In the genomic region with DNA sequence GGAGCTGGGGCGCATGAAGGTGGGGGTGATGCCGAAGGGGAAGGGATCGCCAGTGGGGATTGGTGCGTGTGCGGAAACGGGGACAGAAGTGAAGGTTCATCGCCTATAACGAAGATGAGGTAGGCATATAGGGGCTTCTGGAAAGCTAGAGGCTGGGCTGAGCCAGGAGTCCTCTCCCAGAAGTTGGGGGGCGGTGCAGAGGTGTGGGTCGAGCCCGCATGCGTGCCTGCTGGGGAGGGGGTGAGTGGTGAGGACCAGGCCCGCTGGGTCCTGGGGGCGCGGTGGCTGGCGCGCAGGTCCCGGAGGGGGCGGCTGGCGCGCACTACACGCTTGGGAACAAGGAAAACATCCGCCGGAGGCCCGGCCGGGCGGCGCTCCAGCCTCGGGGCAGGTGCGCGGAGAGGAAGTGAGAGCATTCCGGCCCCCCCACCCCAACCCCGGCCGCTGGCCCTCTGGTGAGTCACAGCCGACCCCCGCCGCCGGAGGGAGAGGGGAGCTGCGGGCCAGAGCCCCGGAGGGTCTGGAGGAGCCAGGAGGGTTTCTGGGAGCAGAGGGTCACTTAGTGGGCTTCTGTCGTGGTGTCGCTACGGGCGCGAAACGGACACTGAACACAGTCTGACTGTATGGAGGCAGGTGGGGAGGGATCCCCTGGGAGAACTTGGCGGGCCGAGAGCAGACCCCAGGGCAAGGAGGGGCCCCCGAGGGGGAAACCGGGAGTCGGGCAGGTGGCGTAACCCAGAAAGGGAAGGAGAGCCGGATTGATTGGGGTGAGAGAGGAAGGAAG, we compare ENCODE assay signal across 9 cellular contexts. TPM values are rescaled to one million over a fixed set of nuclear protein-coding genes. Genes with fewer than 3 reads are reported as not detected.
DNase-seq lines count a peak whose midpoint lies in the region; ATAC-seq and TF ChIP-seq lines count a peak whose summit lies in the region.
"Had no signal": no experiment of that assay in that cellular context is flagged by ENCODE, and none has a peak within 500 bp of the region (broad histone marks: within the 10 kb centered on the region; RNA-seq: fewer than 3 reads in every experiment).

No MANE protein-coding gene starts in this region.

- BruUV-seq in Panc1 (replicated peaks; lab: Mats Ljungman, UMichigan) = no TSS peak

- H3K36me3 Mint-ChIP-seq in CD4-positive, CD25-positive, alpha-beta regulatory T cell = peaks cover 26% of the 10 kb centered on the region

- H3K4me3 ChIP-seq in CD4-positive, CD25-positive, alpha-beta regulatory T cell (ENCODE audit: low read depth, low read length) = peak overlapping the region; percentile 87
- H3K4me3 ChIP-seq in Panc1 (ENCODE audit: low read depth in 2 of 2, low read length in 2 of 2) = peak overlapping the region; percentile 75 to 92
- H3K4me3 ChIP-seq in adrenal gland = peak overlapping the region in 3 of 4 donors; percentile 12 to 67 (median 58)
- peak overlapping the region; percentile 58 for H3K4me3 ChIP-seq in right cardiac atrium (ENCODE audit: low read length)
- H3K4me3 ChIP-seq: SJSA1 had no signal

- peak overlapping the region; percentile 75 for H3K27ac ChIP-seq in CD4-positive, CD25-positive, alpha-beta regulatory T cell (ENCODE audit: insufficient read depth, low read length, poor library complexity, severe bottlenecking)
- H3K27ac ChIP-seq in Panc1 (ENCODE audit: low read length) (peak overlapping the region; percentile 88), adrenal gland (peak overlapping the region in 4 of 5 donors; percentile 74 to 91 (median 84)), right cardiac atrium (ENCODE audit: low read length) (peak overlapping the region; percentile 67)
- H3K27ac ChIP-seq: SJSA1 had no signal

- CTCF ChIA-PET in Panc1 (lab: Charles Lee) = interaction anchor here (0.5 to 1.0 kb wide), 6 partner anchors 9 to 152 kb away, joined by 3 to 10 read pairs (median 6); no protein-coding TSS in a partner anchor

- H3K4me3 Mint-ChIP-seq in CD4-positive, CD25-positive, alpha-beta regulatory T cell = peak overlapping the region; percentile 95 to 100 (median 98)

- peaks cover 24% of the 10 kb centered on the region for H3K4me1 ChIP-seq in CD4-positive, CD25-positive, alpha-beta regulatory T cell (ENCODE audit: control insufficient read depth, insufficient read depth, low read length, poor library complexity, severe bottlenecking)
- peaks cover 22% of the 10 kb centered on the region for H3K4me1 ChIP-seq in Panc1 (ENCODE audit: control insufficient read depth, insufficient read depth, low read length)
- H3K4me1 ChIP-seq in adrenal gland (replicated peaks in 1 of 2) = peaks cover 12 to 28% of the 10 kb centered on the region in 2 donors
- H3K4me1 ChIP-seq in right cardiac atrium (ENCODE audit: control insufficient read depth, insufficient read depth, low read length) = no peaks in the 10 kb centered on the region
- H3K4me1 ChIP-seq: SJSA1 had no signal

- H3K9me3 ChIP-seq in CD4-positive, CD25-positive, alpha-beta regulatory T cell (ENCODE audit: control insufficient read depth in 2 of 2, low read length in 2 of 2) = no peaks in the 10 kb centered on the region
- H3K9me3 ChIP-seq in Panc1 (ENCODE audit: control insufficient read depth, insufficient read depth, low read depth, low read length) (no peaks in the 10 kb centered on the region), adrenal gland (replicated peaks in 1 of 3) (no peaks in the 10 kb centered on the region), right cardiac atrium (ENCODE audit: control insufficient read depth, low read length) (no peaks in the 10 kb centered on the region)
- H3K9me3 ChIP-seq: SJSA1 had no signal

- DNase-seq in CD4-positive, CD25-positive, alpha-beta regulatory T cell = peak; percentile 60 to 87 (median 74)
- DNase-seq in Panc1 (ENCODE audit: low read depth, low spot score) (no peak), adrenal gland (peak; percentile 60 to 80 (median 71)), right cardiac atrium (peak; percentile 64 to 89 (median 87)), putamen (ENCODE audit: low spot score) (peak; percentile 58), HPDE6-E6E7 (ENCODE audit: extremely low spot score) (no peak)

- intact Hi-C loops in Panc1 (cut with micrococcal nuclease; ENCODE audit: unreplicated experiment) = no loop called here
- intact Hi-C loops in adrenal gland (cut with DNase I) = no loop called here
- intact Hi-C loops in right cardiac atrium (cut with DNase I) = no loop called here

- H3K27me3 Mint-ChIP-seq in CD4-positive, CD25-positive, alpha-beta regulatory T cell = no peaks in the 10 kb centered on the region

- peaks cover 30% of the 10 kb centered on the region for H3K36me3 ChIP-seq in CD4-positive, CD25-positive, alpha-beta regulatory T cell (ENCODE audit: control insufficient read depth, insufficient read depth, low read length)
- H3K36me3 ChIP-seq in Panc1 (ENCODE audit: control insufficient read depth, insufficient read depth, low read length) (no peaks in the 10 kb centered on the region), adrenal gland (replicated peaks in 1 of 2) (peaks cover 0 to 26% of the 10 kb centered on the region in 2 donors)
- H3K36me3 ChIP-seq: SJSA1 had no signal

- TF ChIP-seq CTCF in Panc1 (IDR thresholded peaks at IDR 0.05) = no peak
- peak in 2 of 6 experiments; percentile 7 to 16 for TF ChIP-seq CTCF in adrenal gland (IDR thresholded peaks at IDR 0.05)

- TF ChIP-seq POLR2A in adrenal gland (IDR thresholded peaks at IDR 0.05) = peak in 1 of 2 donors; percentile 26

- WGBS in adrenal gland, 4 donors = 1 to 4% (median 2%) methylated on average over 19 to 53 of the region's 53 CpGs
- WGBS in right cardiac atrium = 1% methylated on average over 53 of the region's 53 CpGs

- peak overlapping the region; percentile 94 to 98 (median 97) for H3K27ac Mint-ChIP-seq in CD4-positive, CD25-positive, alpha-beta regulatory T cell

- peaks cover 9 to 62% (median 47%) of the 10 kb centered on the region in 4 donors for H3K4me1 Mint-ChIP-seq in CD4-positive, CD25-positive, alpha-beta regulatory T cell

- no peaks in the 10 kb centered on the region for H3K27me3 ChIP-seq in CD4-positive, CD25-positive, alpha-beta regulatory T cell (ENCODE audit: control insufficient read depth, insufficient read depth, low read length)
- H3K27me3 ChIP-seq in Panc1 (ENCODE audit: control insufficient read depth, insufficient read depth, low read length) = no peaks in the 10 kb centered on the region
- no peaks in the 10 kb centered on the region for H3K27me3 ChIP-seq in adrenal gland
- H3K27me3 ChIP-seq in right cardiac atrium (ENCODE audit: control insufficient read depth, insufficient read depth) = no peaks in the 10 kb centered on the region
- H3K27me3 ChIP-seq: SJSA1 had no signal

- peak; percentile 85 for ATAC-seq in CD4-positive, CD25-positive, alpha-beta regulatory T cell (ENCODE audit: low read depth in 2 of 2)
- peak; percentile 65 for ATAC-seq in GM19324 (IDR thresholded peaks at IDR 0.05; ENCODE audit: low FRiP score, unreplicated experiment)
- ATAC-seq in HG03558 (IDR thresholded peaks at IDR 0.05; ENCODE audit: extremely low read depth, unreplicated experiment) = peak; percentile 25
- ATAC-seq in Panc1 = peak; percentile 87
- ATAC-seq in right cardiac atrium = peak; percentile 73 to 81

- in situ Hi-C loops in Panc1 (cut with HindIII; ENCODE audit: low pct_unique_long_range_greater_than_20kb, low sequenced_read_pairs) = no loop called here

- H3K9me3 Mint-ChIP-seq in CD4-positive, CD25-positive, alpha-beta regulatory T cell = no peaks in the 10 kb centered on the region

- POLR2A ChIA-PET in Panc1 (lab: Charles Lee) = interaction anchor here (0.6 to 1.1 kb wide), 2 partner anchors 19 to 267 kb away, joined by 4 to 9 read pairs; no protein-coding TSS in a partner anchor

RNA-seq across cellular contexts. Expression of gene MSMP, which starts 2.9 kb away (rescaled TPM):
- not detected for total RNA-seq in CD4-positive, CD25-positive, alpha-beta regulatory T cell
- polyA plus RNA-seq in CD4-positive, CD25-positive, alpha-beta regulatory T cell = under 1 TPM in 1 of 4 donors, not detected in 3; 0.69 TPM
- total RNA-seq in Panc1 (2021; ENCODE audit: unreplicated experiment) (1.4 TPM), adrenal gland (1 to 10 TPM in 2 of 8 donors, not detected in 6; 1.1 to 2.0 TPM), right cardiac atrium (not detected)
- 3.6 TPM for polyA plus RNA-seq in Panc1 (2012; ENCODE audit: insufficient read length)
- polyA plus RNA-seq in adrenal gland (1 to 10 TPM in 1 of 3 donors, under 1 TPM in 1, not detected in 1; 0.56 to 1.3 TPM), right cardiac atrium (0.27 TPM)
- total RNA-seq: SJSA1 had no signal

RNA-seq across cellular contexts. Expression of gene RGP1, which starts 7.8 kb away (rescaled TPM):
- 22.8 TPM for total RNA-seq in CD4-positive, CD25-positive, alpha-beta regulatory T cell
- 10 to 100 TPM in 1 of 4 donors, 1 to 10 TPM in 3; 4.6 to 10.2 (median 7.0) TPM for polyA plus RNA-seq in CD4-positive, CD25-positive, alpha-beta regulatory T cell
- total RNA-seq in Panc1 (2021; ENCODE audit: unreplicated experiment) (43.3 TPM), adrenal gland (10 to 100 TPM; 17.1 to 41.2 (median 28.9) TPM), right cardiac atrium (10 to 100 TPM; 25.7 to 35.0 (median 30.4) TPM)
- 30.3 TPM for polyA plus RNA-seq in Panc1 (2012; ENCODE audit: insufficient read length)
- polyA plus RNA-seq in adrenal gland (10 to 100 TPM in 2 of 3 donors, 1 to 10 TPM in 1; 6.4 to 24.7 (median 13.5) TPM), right cardiac atrium (17.7 TPM)

RNA-seq across cellular contexts. Expression of gene GBA2, which starts 7.9 kb away (rescaled TPM):
- total RNA-seq in CD4-positive, CD25-positive, alpha-beta regulatory T cell = 47.9 TPM
- polyA plus RNA-seq in CD4-positive, CD25-positive, alpha-beta regulatory T cell = 10 to 100 TPM; 18.7 to 27.1 (median 21.2) TPM
- total RNA-seq in Panc1 (2021; ENCODE audit: unreplicated experiment) (109 TPM), adrenal gland (10 to 100 TPM; 28.5 to 74.5 (median 52.6) TPM), right cardiac atrium (100 to 1,000 TPM in 2 of 4 donors, 10 to 100 TPM in 2; 93.7 to 117 (median 102) TPM)
- 79.7 TPM for polyA plus RNA-seq in Panc1 (2012; ENCODE audit: insufficient read length)
- polyA plus RNA-seq in adrenal gland (10 to 100 TPM; 42.4 to 84.8 (median 79.0) TPM), right cardiac atrium (70.3 TPM)

RNA-seq across cellular contexts. Expression of gene CREB3, which starts 24.5 kb away (rescaled TPM):
- 14.6 TPM for total RNA-seq in CD4-positive, CD25-positive, alpha-beta regulatory T cell
- polyA plus RNA-seq in CD4-positive, CD25-positive, alpha-beta regulatory T cell = 10 to 100 TPM; 33.4 to 36.4 (median 34.6) TPM
- 67.0 TPM for total RNA-seq in Panc1 (2021; ENCODE audit: unreplicated experiment)
- 63.6 TPM for polyA plus RNA-seq in Panc1 (2012; ENCODE audit: insufficient read length)
- total RNA-seq in adrenal gland = 100 to 1,000 TPM in 1 of 8 donors, 10 to 100 TPM in 7; 47.0 to 142 (median 59.0) TPM
- 100 to 1,000 TPM in 1 of 3 donors, 10 to 100 TPM in 2; 47.6 to 113 (median 52.0) TPM for polyA plus RNA-seq in adrenal gland
- 10 to 100 TPM; 24.5 to 35.4 (median 25.7) TPM for total RNA-seq in right cardiac atrium
- polyA plus RNA-seq in right cardiac atrium = 29.6 TPM

RNA-seq across cellular contexts. Expression of gene TLN1, which starts 24.9 kb away (rescaled TPM):
- 277 TPM for total RNA-seq in CD4-positive, CD25-positive, alpha-beta regulatory T cell
- 10 to 100 TPM; 33.7 to 36.2 (median 35.9) TPM for polyA plus RNA-seq in CD4-positive, CD25-positive, alpha-beta regulatory T cell
- total RNA-seq in Panc1 (2021; ENCODE audit: unreplicated experiment) (347 TPM), adrenal gland (100 to 1,000 TPM; 269 to 565 (median 372) TPM), right cardiac atrium (100 to 1,000 TPM; 263 to 375 (median 298) TPM)
- polyA plus RNA-seq in Panc1 (2012; ENCODE audit: insufficient read length) = 353 TPM
- polyA plus RNA-seq in adrenal gland (100 to 1,000 TPM; 165 to 232 (median 178) TPM), right cardiac atrium (171 TPM)

Comparison
In these comparisons a context has a peak if more than half of its experiments do, and no peak if none do; other contexts are left out.
1. ATAC-seq: peak in every context shown above with its lines; median percentile 87 in Panc1; 85 in CD4-positive, CD25-positive, alpha-beta regulatory T cell; 77 in right cardiac atrium; 65 in GM19324; 25 in HG03558.
2. DNase-seq: peak in CD4-positive, CD25-positive, alpha-beta regulatory T cell (3 of 3), adrenal gland (7 of 7), right cardiac atrium (3 of 3) and putamen (single experiment); none in Panc1 (single experiment) and HPDE6-E6E7 (single experiment).
3. Peak in every context shown above with its lines, with median percentiles within 50 percentile points of each other: H3K27ac ChIP-seq and H3K4me3 ChIP-seq.